In the genomic region with DNA sequence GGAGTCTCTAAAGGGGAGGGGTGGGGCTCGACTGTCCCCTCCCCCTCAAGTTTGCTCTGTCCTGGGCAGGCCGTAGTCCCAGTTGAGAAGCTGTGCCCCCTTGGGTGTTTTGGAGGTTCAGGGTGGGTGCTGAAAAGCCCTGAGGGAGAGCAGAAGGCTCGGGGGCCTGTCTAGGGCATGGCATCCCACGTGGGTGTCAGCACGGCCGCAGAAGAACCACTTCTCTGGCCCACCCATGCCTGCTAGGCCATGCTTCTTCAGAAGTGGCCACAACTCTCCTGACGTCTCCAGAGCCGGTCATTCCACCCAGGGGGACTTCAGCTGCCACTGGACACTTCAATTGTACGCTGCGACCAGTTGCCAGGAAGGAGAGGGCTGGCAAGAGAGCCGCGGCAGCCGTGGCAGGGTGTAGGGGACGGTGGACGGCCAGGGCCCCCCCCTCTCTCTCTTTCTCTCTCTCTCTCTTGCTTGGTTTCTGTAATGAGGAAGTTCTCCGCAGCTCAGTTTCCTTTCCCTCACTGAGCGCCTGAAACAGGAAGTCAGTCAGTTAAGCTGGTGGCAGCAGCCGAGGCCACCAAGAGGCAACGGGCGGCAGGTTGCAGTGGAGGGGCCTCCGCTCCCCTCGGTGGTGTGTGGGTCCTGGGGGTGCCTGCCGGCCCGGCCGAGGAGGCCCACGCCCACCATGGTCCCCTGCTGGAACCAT, we compare ENCODE assay signal across 8 cellular contexts. TPM values are rescaled to one million over a fixed set of nuclear protein-coding genes. Genes with fewer than 3 reads are reported as not detected.
DNase-seq lines count a peak whose midpoint lies in the region; ATAC-seq, FAIRE-seq and TF ChIP-seq lines count a peak whose summit lies in the region.

INPP5D (plus strand) TSS at position 546 of the 703 bp plus-strand sequence; CDS start at position 683, 137 bp downstream.

- peak in 1 of 3 experiments; percentile 12; a peak in 1 of 6 replicates for TF ChIP-seq CTCF in GM12878 (IDR thresholded peaks at IDR 0.05 in 2 of 3, conservative IDR thresholded peaks at IDR 0.05 in 1 of 3; ENCODE audit: control insufficient read depth in 2 of 3, extremely low read depth in 1 of 3, insufficient read depth in 1 of 3, low read depth in 3 of 3, low read length in 3 of 3)

- H3K36me3 ChIP-seq in GM12878 (ENCODE audit: control insufficient read depth in 2 of 2, insufficient read depth in 2 of 2, low read length in 1 of 2) (peaks cover 0 to 7% of the 10 kb centered on the region in 2 experiments; a peak in 2 of 4 replicates), muscle layer of duodenum (ENCODE audit: control insufficient read depth in 1 of 2, insufficient read depth in 2 of 2, low read length in 2 of 2) (no peaks in the 10 kb centered on the region)

- ATAC-seq in GM18907 (IDR thresholded peaks at IDR 0.05; ENCODE audit: unreplicated experiment) = peak; percentile 54
- peak; percentile 34 for ATAC-seq in HG03108 (IDR thresholded peaks at IDR 0.05; ENCODE audit: unreplicated experiment)
- ATAC-seq in GM12878 = peak; percentile 63
- no peak for ATAC-seq in SK-N-SH treated with all-trans-retinoic acid at 6 μM for 48 hours

- TF ChIP-seq RAD21 in GM12878 (IDR thresholded peaks at IDR 0.05; ENCODE audit: insufficient read depth, low read depth, low read length) = peak; percentile 29; the same call in 1 of the 2 replicates

- H3K4me3 ChIP-seq in GM12878 (peak within 1 kb of the TSS; percentile 94), muscle layer of duodenum (ENCODE audit: low read depth in 1 of 2, low read length in 2 of 2) (peak within 1 kb of the TSS; percentile 62 to 71)

- TF ChIP-seq POLR2A in GM12878 (IDR thresholded peaks at IDR 0.05; ENCODE audit: low read depth, low read length) = peak; percentile 98

- intact Hi-C loops in T-helper 2 cell treated with Interferon-gamma antibody and Interleukin-4, amounts not matched to agents 100 ng/mL and 5 ng/mL, for 36 hours (cut with micrococcal nuclease) = loop anchor here (1.0 to 10.0 kb wide), 5 partner anchors 21 to 365 kb away; partner anchors contain the start of genes ATG16L1 and GIGYF2
- intact Hi-C loops in GM12878 (cut with micrococcal nuclease; ENCODE audit: unreplicated experiment) = loop anchor here (5.0 kb wide), 1 partner anchor 792 kb away; the partner anchor contains the start of gene HJURP

- H3K79me2 ChIP-seq in GM12878 (ENCODE audit: control insufficient read depth, insufficient read depth, low read length) = peaks cover 56% of the 10 kb centered on the region

- CTCF ChIA-PET in GM12878 (lab: Yijun Ruan, JAX) = interaction anchor here (0.7 to 6.2 kb wide), 27 partner anchors 8 to 301 kb away, joined by 3 to 68 read pairs (median 6); partner anchors contain the start of gene ATG16L1

- TF ChIP-seq EP300 in GM12878 (IDR thresholded peaks at IDR 0.05; ENCODE audit: borderline replicate concordance in 1 of 2, control insufficient read depth in 1 of 2, low read depth in 2 of 2, low read length in 2 of 2) = no peak

- H3K4me1 ChIP-seq in GM12878 (ENCODE audit: control insufficient read depth, insufficient read depth, low read length) = peaks cover 34% of the 10 kb centered on the region
- H3K4me1 ChIP-seq in muscle layer of duodenum (ENCODE audit: control insufficient read depth in 1 of 2, insufficient read depth in 2 of 2, low read length in 2 of 2) = peaks cover 0 to 16% of the 10 kb centered on the region in 2 donors

- peak within 1 kb of the TSS; percentile 91 for H3K9ac ChIP-seq in GM12878 (ENCODE audit: control insufficient read depth, insufficient read depth, low read length)

- H4K20me1 ChIP-seq in GM12878 (ENCODE audit: control insufficient read depth, insufficient read depth) = peaks cover 3% of the 10 kb centered on the region; the same call in 1 of the 2 replicates

- SMC1A ChIA-PET in GM12878 (lab: Charles Lee; ENCODE audit: uncharacterized antibody, unreplicated experiment) = interaction anchor here (0.6 to 13.6 kb wide), 30 partner anchors 9 to 309 kb away, joined by 3 to 351 read pairs (median 4); partner anchors contain the start of gene ATG16L1

- H3K27me3 ChIP-seq in GM12878 (replicated peaks in 1 of 2; ENCODE audit: control insufficient read depth in 2 of 2, insufficient read depth in 2 of 2, low read length in 1 of 2) (no peaks in the 10 kb centered on the region), muscle layer of duodenum (ENCODE audit: low read depth, low read length) (no peaks in the 10 kb centered on the region)

- H3K4me2 ChIP-seq in GM12878 (ENCODE audit: control insufficient read depth, insufficient read depth) = peak within 1 kb of the TSS; percentile 98

- no TSS peak for BruUV-seq in GM12878 (replicated peaks; lab: Mats Ljungman, UMichigan)

- POLR2A ChIA-PET in GM12878 (lab: Charles Lee) = interaction anchor here (0.6 to 9.6 kb wide), 18 partner anchors 11 to 197 kb away, joined by 3 to 271 read pairs (median 6); partner anchors contain the start of gene ATG16L1

- H3K9me3 ChIP-seq in GM12878 (replicated peaks; ENCODE audit: control insufficient read depth, insufficient read depth, low read length) (no peaks in the 10 kb centered on the region), muscle layer of duodenum (ENCODE audit: control insufficient read depth in 1 of 2, low read length in 2 of 2) (no peaks in the 10 kb centered on the region)

- 2% methylated on average over 26 of the region's 26 CpGs for WGBS in GM12878 (ENCODE audit: insufficient coverage, insufficient replicate concordance, low lambda C conversion rate, missing lambda C conversion rate)

- in situ Hi-C loops in GM12878 (cut with MboI) = no loop called here

- H3K27ac ChIP-seq in GM12878 (ENCODE audit: control insufficient read depth, insufficient read depth) (peak within 1 kb of the TSS; percentile 93), muscle layer of duodenum (ENCODE audit: low read length) (peak within 1 kb of the TSS; percentile 85), temporal lobe (ENCODE audit: low read depth, low read length) (peak within 1 kb of the TSS; percentile 48)

- FAIRE-seq in GM12878 (lab: Jason Lieb, UNC) = no peak

- H2AFZ ChIP-seq in GM12878 (ENCODE audit: control insufficient read depth, low read depth, low read length) = peak within 1 kb of the TSS; percentile 81

- RAD21 ChIA-PET in GM12878 (lab: Charles Lee; ENCODE audit: unreplicated experiment) = interaction anchor here (1.2 to 13.5 kb wide), 21 partner anchors 10 to 300 kb away, joined by 3 to 361 read pairs (median 5); partner anchors contain the start of gene ATG16L1

- DNase-seq in GM12878 (ENCODE audit: low read depth, low spot score) (no peak), NCI-H1694 treated with DMSO at 0.1 percent for 48 hours (lab: John Stamatoyannopoulos, UW) (no peak)

TF ChIP-seq in GM12878, 131 proteins besides CTCF, POLR2A, EP300 and RAD21 (continues in another document):
- TF ChIP-seq ZNF24 (IDR thresholded peaks at IDR 0.05) (no peak; the same call in 1 of the 2 replicates), GATAD2B (conservative IDR thresholded peaks at IDR 0.05; ENCODE audit: low read depth) (peak; percentile 93), CBFB (IDR thresholded peaks at IDR 0.05; ENCODE audit: low read depth) (peak; percentile 83), SMC3 (IDR thresholded peaks at IDR 0.05; ENCODE audit: borderline replicate concordance, low read length) (no peak), NR2C1 (IDR thresholded peaks at IDR 0.05) (no peak)
- TF ChIP-seq, protein P1, sequence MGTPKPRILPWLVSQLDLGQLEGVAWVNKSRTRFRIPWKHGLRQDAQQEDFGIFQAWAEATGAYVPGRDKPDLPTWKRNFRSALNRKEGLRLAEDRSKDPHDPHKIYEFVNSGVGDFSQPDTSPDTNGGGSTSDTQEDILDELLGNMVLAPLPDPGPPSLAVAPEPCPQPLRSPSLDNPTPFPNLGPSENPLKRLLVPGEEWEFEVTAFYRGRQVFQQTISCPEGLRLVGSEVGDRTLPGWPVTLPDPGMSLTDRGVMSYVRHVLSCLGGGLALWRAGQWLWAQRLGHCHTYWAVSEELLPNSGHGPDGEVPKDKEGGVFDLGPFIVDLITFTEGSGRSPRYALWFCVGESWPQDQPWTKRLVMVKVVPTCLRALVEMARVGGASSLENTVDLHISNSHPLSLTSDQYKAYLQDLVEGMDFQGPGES (IDR thresholded peaks at IDR 0.05) = no peak

TF ChIP-seq in SK-N-SH treated with all-trans-retinoic acid at 6 μM for 48 hours, 23 proteins besides CTCF, POLR2A, EP300 and RAD21 (continues in another document):
- TF ChIP-seq BACH2 (CRISPR knock-in tag; IDR thresholded peaks at IDR 0.05; ENCODE audit: borderline replicate concordance) = no peak
- no peak for TF ChIP-seq ZNF70 (CRISPR knock-in tag; IDR thresholded peaks at IDR 0.05)
- TF ChIP-seq CREB5 (CRISPR knock-in tag; IDR thresholded peaks at IDR 0.05; ENCODE audit: low read depth) = no peak
- no peak for TF ChIP-seq RARB (CRISPR knock-in tag; IDR thresholded peaks at IDR 0.05)
- TF ChIP-seq ZFP30 (CRISPR knock-in tag; IDR thresholded peaks at IDR 0.05) = no peak

RNA-seq across cellular contexts. Expression of gene INPP5D, which starts in this region (rescaled TPM):
- total RNA-seq in T-helper 2 cell treated with Interferon-gamma antibody and Interleukin-4, amounts not matched to agents 100 ng/mL and 5 ng/mL, for 36 hours = 122 and 129 TPM in 2 replicates
- 345 and 366 TPM in 2 replicates for total RNA-seq in GM12878 (2013; cell fraction: nucleolus; rRNA removed)
- total RNA-seq in GM12878 (2014; rRNA removed) (66.2 and 89.5 TPM in 2 replicates), GM12878 (2014; rRNA removed; fragmentation: Illumina TruSeq; extraction: Trizol) (64.9 and 74.6 TPM in 2 replicates), GM12878 (2021) (126 and 139 TPM in 2 replicates), temporal lobe (2.7 TPM)
- 51.0 TPM for polyA plus RNA-seq in GM12878 (2011; ENCODE audit: low read depth)
- polyA plus RNA-seq in GM12878 (2011; rRNA removed) (24.3 and 43.0 TPM in 2 replicates), GM12878 (2014; fragmentation: Illumina TruSeq; extraction: Trizol) (78.1 and 101 TPM in 2 replicates), GM12878 (2014; fragmentation: Nextera tagmentation; extraction: Ambion mirVana) (10 to 100 TPM; 11.8 to 19.4 TPM), GM12878 (2014; rRNA removed) (88.1 and 102 TPM in 2 replicates), GM12878 (2016; fragmentation: Nextera tagmentation; extraction: Ambion mirVana) (100 to 1,000 TPM; 101 to 104 TPM)
- 39.4 and 45.6 TPM in 2 replicates for polyA plus RNA-seq in GM12878 (2011; cell fraction: cytosol; rRNA removed)
- 143 and 184 TPM in 2 replicates for polyA plus RNA-seq in GM12878 (2011; cell fraction: nucleus; rRNA removed)
- 79.5 and 83.6 TPM in 2 replicates for polyA plus RNA-seq in GM12878 (2012)
- 142 and 157 TPM in 2 replicates for polyA minus RNA-seq in GM12878 (2011; rRNA and poly(A)+ RNA removed)
- 40.2 and 55.8 TPM in 2 replicates for polyA minus RNA-seq in GM12878 (2011; cell fraction: cytosol; rRNA and poly(A)+ RNA removed)
- 114 and 175 TPM in 2 replicates for polyA minus RNA-seq in GM12878 (2011; cell fraction: nucleus; rRNA and poly(A)+ RNA removed)

Comparison
In these comparisons a context has a peak if more than half of its experiments do, and no peak if none do; other contexts are left out.
1. RNA of gene INPP5D (total RNA-seq): 122 to 129 TPM in T-helper 2 cell treated with Interferon-gamma antibody and Interleukin-4, amounts not matched to agents 100 ng/mL and 5 ng/mL, for 36 hours and 64.9 to 366 TPM in GM12878; 2.7 TPM in temporal lobe (single experiment); every median in the first group is over 10 times any median in the second.
2. Peak in every context shown above with its lines, with median percentiles within 50 percentile points of each other: H3K27ac ChIP-seq.